8 cellular contexts compared by ENCODE assay signal in the genomic region with DNA sequence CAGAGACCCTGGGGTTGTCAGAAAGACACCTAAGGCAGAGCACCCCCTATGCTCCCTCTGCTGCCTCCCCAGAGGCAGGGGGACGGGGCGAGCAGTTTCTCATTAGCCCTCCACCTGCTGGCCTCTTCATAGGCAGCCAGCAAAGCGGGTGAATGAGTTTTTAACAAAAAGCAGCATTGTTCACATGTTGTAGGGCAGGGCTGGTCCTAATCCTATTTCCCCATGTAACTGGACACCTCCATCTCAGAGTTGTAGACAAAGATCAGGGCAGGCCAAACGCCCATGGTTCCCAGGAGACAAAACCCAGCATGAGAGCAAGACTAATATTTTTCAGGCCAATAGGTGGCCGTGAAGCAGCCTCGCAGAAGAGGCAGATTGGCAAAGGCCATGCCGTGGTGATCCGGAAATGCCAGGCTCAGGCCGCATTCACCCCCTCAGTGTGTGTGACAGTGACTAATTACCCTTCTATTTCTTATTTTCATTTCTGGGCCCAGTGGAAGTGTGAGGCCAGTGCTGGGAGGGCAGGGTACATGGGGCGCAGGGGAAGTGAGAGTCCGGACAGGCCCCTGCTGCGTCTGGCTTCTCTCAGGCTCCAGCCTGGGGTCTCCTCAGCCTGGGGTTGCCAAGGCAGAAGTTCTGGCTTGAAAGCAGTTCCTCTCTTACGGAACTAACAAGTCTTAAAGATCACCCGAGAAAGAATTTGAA.
DNase-seq lines count a peak whose midpoint lies in the region; ATAC-seq and TF ChIP-seq lines count a peak whose summit lies in the region.

No MANE protein-coding gene starts in this region.

- no peaks in the 10 kb centered on the region for H3K4me1 Mint-ChIP-seq in activated T-helper 17 cell treated with anti-CD3 and anti-CD28 coated beads, Interleukin-2, amount 50 U/mL, for 72 hours

- H3K36me3 ChIP-seq in ACC112 (ENCODE audit: insufficient read depth, low read length) = no peaks in the 10 kb centered on the region
- H3K36me3 ChIP-seq in upper lobe of left lung = no peaks in the 10 kb centered on the region

- H3K79me2 ChIP-seq in ACC112 (ENCODE audit: control insufficient read depth, insufficient read depth, low read length, unreplicated experiment) = no peaks in the 10 kb centered on the region

- peak; percentile 64 for DNase-seq in NOMO-1 treated with DMSO at 0.1 percent for 48 hours (lab: John Stamatoyannopoulos, UW; ENCODE audit: unreplicated experiment)
- no peak for DNase-seq in dorsolateral prefrontal cortex
- peak; percentile 66 for DNase-seq in medulla oblongata (ENCODE audit: extremely low spot score)
- no peak for DNase-seq in upper lobe of left lung

- H3K4me1 ChIP-seq in ACC112 (ENCODE audit: control insufficient read depth, insufficient read depth, low read length, unreplicated experiment) (peaks cover 22% of the 10 kb centered on the region), upper lobe of left lung (peaks cover 0 to 14% (median 9%) of the 10 kb centered on the region in 4 donors)

- H3K9me3 ChIP-seq in upper lobe of left lung = no peaks in the 10 kb centered on the region

- TF ChIP-seq CTCF in dorsolateral prefrontal cortex (IDR thresholded peaks at IDR 0.05 in 54 of 56, conservative IDR thresholded peaks at IDR 0.05 in 2 of 56; ENCODE audit: low read depth in 1 of 56, partially characterized antibody in 56 of 56) = peak in 24 of 56 donors; percentile 5 to 40 (median 19)
- TF ChIP-seq CTCF in upper lobe of left lung (IDR thresholded peaks at IDR 0.05) = peak in 3 of 6 experiments; percentile 12 to 16 (median 12)

- H3K36me3 Mint-ChIP-seq in activated T-helper 17 cell treated with anti-CD3 and anti-CD28 coated beads, Interleukin-2, amount 50 U/mL, for 72 hours (ENCODE audit: low read depth) = no peaks in the 10 kb centered on the region

- H3K27me3 ChIP-seq in ACC112 (ENCODE audit: insufficient read depth, low read length) (no peaks in the 10 kb centered on the region), dorsolateral prefrontal cortex (no peaks in the 10 kb centered on the region), upper lobe of left lung (no peaks in the 10 kb centered on the region)

- H3K4me3 ChIP-seq in ACC112 (ENCODE audit: low read depth, low read length) (peak overlapping the region; percentile 69), dorsolateral prefrontal cortex (peak overlapping the region in 57 of 59 donors; percentile 2 to 59 (median 35)), upper lobe of left lung (peak overlapping the region in 2 of 4 donors; percentile 22 to 33)

- no peak overlapping the region for H3K4me3 Mint-ChIP-seq in activated T-helper 17 cell treated with anti-CD3 and anti-CD28 coated beads, Interleukin-2, amount 50 U/mL, for 72 hours

- no peak for TF ChIP-seq POLR2A in upper lobe of left lung (IDR thresholded peaks at IDR 0.05)

- peaks cover 3% of the 10 kb centered on the region for H3K27me3 Mint-ChIP-seq in activated T-helper 17 cell treated with anti-CD3 and anti-CD28 coated beads, Interleukin-2, amount 50 U/mL, for 72 hours

- H3K9me3 Mint-ChIP-seq in activated T-helper 17 cell treated with anti-CD3 and anti-CD28 coated beads, Interleukin-2, amount 50 U/mL, for 72 hours = no peaks in the 10 kb centered on the region

- peak overlapping the region; percentile 75 for H2AFZ ChIP-seq in ACC112 (ENCODE audit: low read length, unreplicated experiment)

- 37 to 54% methylated on average over 14 of the region's 14 CpGs for WGBS in upper lobe of left lung, 2 donors

- no peak for TF ChIP-seq EP300 in upper lobe of left lung (IDR thresholded peaks at IDR 0.05)

- H3K27ac Mint-ChIP-seq in activated T-helper 17 cell treated with anti-CD3 and anti-CD28 coated beads, Interleukin-2, amount 50 U/mL, for 72 hours = no peak overlapping the region

- intact Hi-C loops in dorsolateral prefrontal cortex (cut with DNase I) = no loop called here

- ATAC-seq in GM18873 (IDR thresholded peaks at IDR 0.05; ENCODE audit: low FRiP score, unreplicated experiment) (peak; percentile 71), HG03097 (IDR thresholded peaks at IDR 0.05; ENCODE audit: low FRiP score, unreplicated experiment) (peak; percentile 81), upper lobe of left lung (ENCODE audit: low FRiP score in 2 of 2) (peak; percentile 31 to 55)
- no peak for ATAC-seq in activated T-helper 17 cell treated with anti-CD3 and anti-CD28 coated beads, Interleukin-2, amount 50 U/mL, for 72 hours (replicated peaks)

- H3K27ac ChIP-seq in ACC112 (ENCODE audit: low read depth, low read length) = peak overlapping the region; percentile 84
- H3K27ac ChIP-seq in dorsolateral prefrontal cortex = peak overlapping the region in 56 of 59 donors; percentile 25 to 87 (median 72)
- peak overlapping the region; percentile 62 to 74 (median 68) for H3K27ac ChIP-seq in upper lobe of left lung

Comparison
In these comparisons a context has a peak if more than half of its experiments do, and no peak if none do; other contexts are left out.
1. DNase-seq: peak in NOMO-1 treated with DMSO at 0.1 percent for 48 hours (single experiment) and medulla oblongata (single experiment); none in dorsolateral prefrontal cortex (0 of 10) and upper lobe of left lung (0 of 2).
2. Peak in every context shown above with its lines, with median percentiles within 50 percentile points of each other: H3K27ac ChIP-seq.